In genomic region chr21:27827972-27828371, GRCh38 we compare ENCODE assay signal across 17 cellular contexts.
DNase-seq lines count a peak whose midpoint lies in the region; ATAC-seq and TF ChIP-seq lines count a peak whose summit lies in the region.
"Had no signal": no experiment of that assay in that cellular context is flagged by ENCODE, and none has a peak within 500 bp of the region (broad histone marks: within the 10 kb centered on the region; RNA-seq: fewer than 3 reads in every experiment).

No MANE protein-coding gene starts in this region.

- DNase-seq in IMR-90: no peak
- DNase-seq in RWPE1 (ENCODE audit: low spot score): peak; percentile 12
- DNase-seq in epithelial cell of esophagus (ENCODE audit: low read depth): peak; percentile 97
- peak; percentile 66 to 87 for DNase-seq in foreskin keratinocyte
- DNase-seq in GM20000 (ENCODE audit: low spot score): no peak
- no peak for DNase-seq in coronary artery (ENCODE audit: low spot score)
- no peak for DNase-seq in activated T-cell treated with anti-CD3 and anti-CD28 coated beads, Interleukin-2, amount 50 U/mL, for 4 hours
- DNase-seq in tibial artery: no peak
- DNase-seq: C1 segment of cervical spinal cord; Caco-2; CD4-positive, CD25-positive, alpha-beta regulatory T cell; CD8-positive, alpha-beta T cell; DMS153; DND-41; GM23248; H7; HCEC 1CT had no signal

- H2BK20ac ChIP-seq in IMR-90 (ENCODE audit: low read depth, low read length): peak overlapping the region; percentile 42; the same call in 1 of the 2 replicates

- BruUV-seq in IMR-90 (replicated peaks; lab: Mats Ljungman, UMichigan): no TSS peak

- no peak for TF ChIP-seq RAD21 in IMR-90 (IDR thresholded peaks at IDR 0.05; ENCODE audit: low read length)

- dilution Hi-C loops in IMR-90 (cut with HindIII; ENCODE audit: low sequenced_read_pairs, unreplicated experiment): no loop called here

- no peak overlapping the region for H3K4ac ChIP-seq in IMR-90 (ENCODE audit: low read depth, low read length)

- no peak overlapping the region for H2AK9ac ChIP-seq in IMR-90 (replicated peaks; ENCODE audit: low read depth, low read length, poor library complexity)

- peak overlapping the region; percentile 42; the same call in 1 of the 2 replicates for H3K18ac ChIP-seq in IMR-90 (ENCODE audit: low read depth, low read length)

- POLR2A ChIA-PET in IMR-90 (lab: Charles Lee; ENCODE audit: unreplicated experiment): no interaction called here
- POLR2A ChIA-PET in RWPE1 (lab: Yijun Ruan, JAX; ENCODE audit: low non-redundant PET): no interaction called here

- no peaks in the 10 kb centered on the region for H3K79me1 ChIP-seq in IMR-90 (ENCODE audit: low read depth in 1 of 2, low read length in 2 of 2)

- H3K36me3 ChIP-seq in IMR-90 (ENCODE audit: control insufficient read depth, insufficient read depth, low read length): no peaks in the 10 kb centered on the region
- H3K36me3 ChIP-seq in tibial artery: no peaks in the 10 kb centered on the region

- H3K9me3 ChIP-seq in IMR-90 (ENCODE audit: control insufficient read depth, insufficient read depth, low read length): no peaks in the 10 kb centered on the region
- no peaks in the 10 kb centered on the region for H3K9me3 ChIP-seq in tibial artery
- H3K9me3 ChIP-seq: Caco-2 had no signal

- TF ChIP-seq POLR2A in IMR-90 (IDR thresholded peaks at IDR 0.05; ENCODE audit: low read depth, low read length): no peak

- H3K9ac ChIP-seq in IMR-90 (ENCODE audit: low read depth, low read length): no peak overlapping the region
- H3K9ac ChIP-seq: GM23248 had no signal

- H4K91ac ChIP-seq in IMR-90 (ENCODE audit: insufficient read depth, low read depth, low read length): no peak overlapping the region

- intact Hi-C loops in IMR-90 (cut with micrococcal nuclease): no loop called here
- intact Hi-C loops in tibial artery (cut with DNase I; ENCODE audit: low total_unique reads): no loop called here

- no peaks in the 10 kb centered on the region for H3K36me3 Mint-ChIP-seq in activated T-cell treated with anti-CD3 and anti-CD28 coated beads, Interleukin-2, amount 50 U/mL, for 4 hours (ENCODE audit: insufficient read depth)
- H3K36me3 Mint-ChIP-seq: CD4-positive, CD25-positive, alpha-beta regulatory T cell; CD8-positive, alpha-beta T cell had no signal

- H3K4me2 ChIP-seq in IMR-90 (ENCODE audit: low read depth, low read length): no peak overlapping the region

- H2AFZ ChIP-seq in IMR-90 (replicated peaks; ENCODE audit: low read length, poor library complexity): no peak overlapping the region
- H2AFZ ChIP-seq: GM23248 had no signal

- no peak overlapping the region for H3K14ac ChIP-seq in IMR-90 (replicated peaks; ENCODE audit: low read depth, low read length)

- H3K4me3 Mint-ChIP-seq in activated T-cell treated with anti-CD3 and anti-CD28 coated beads, Interleukin-2, amount 50 U/mL, for 4 hours: no peak overlapping the region
- H3K4me3 Mint-ChIP-seq: CD4-positive, CD25-positive, alpha-beta regulatory T cell; CD8-positive, alpha-beta T cell had no signal

- no peak overlapping the region for H3K4me3 ChIP-seq in IMR-90 (ENCODE audit: insufficient read depth, low read depth, low read length)
- H3K4me3 ChIP-seq in epithelial cell of esophagus (ENCODE audit: low read length): no peak overlapping the region
- H3K4me3 ChIP-seq in coronary artery: no peak overlapping the region
- no peak overlapping the region for H3K4me3 ChIP-seq in tibial artery
- H3K4me3 ChIP-seq: GM23248 had no signal

- H3K23ac ChIP-seq in IMR-90 (ENCODE audit: low read depth, low read length): no peak overlapping the region

- ATAC-seq in IMR-90 (ENCODE audit: low read depth): no peak
- peak; percentile 44 for ATAC-seq in foreskin keratinocyte
- no peak for ATAC-seq in activated T-cell treated with anti-CD3 and anti-CD28 coated beads, Interleukin-2, amount 50 U/mL, for 4 hours
- ATAC-seq: CD8-positive, alpha-beta T cell had no signal

- H4K8ac ChIP-seq in IMR-90 (ENCODE audit: low read depth in 2 of 2, low read length in 2 of 2): no peak overlapping the region

- no CpG with 5 or more reads among the region's 3 CpGs for WGBS in IMR-90 (ENCODE audit: extremely low coverage in 2 of 2, insufficient read length in 1 of 2), 2 experiments

- H3K27ac ChIP-seq in IMR-90 (ENCODE audit: insufficient read depth, low read length) (no peak overlapping the region), RWPE1 (no peak overlapping the region), foreskin keratinocyte (no peak overlapping the region), coronary artery (no peak overlapping the region), tibial artery (no peak overlapping the region)
- H3K27ac ChIP-seq: GM23248 had no signal

- in situ Hi-C loops in IMR-90 (cut with MboI; ENCODE audit: low sequenced_read_pairs): no loop called here

- no peak overlapping the region for H2BK15ac ChIP-seq in IMR-90 (ENCODE audit: low read depth, low read length)

- no peaks in the 10 kb centered on the region for H3K9me1 ChIP-seq in IMR-90 (ENCODE audit: insufficient read depth, low read length)

- H2AK5ac ChIP-seq in IMR-90 (ENCODE audit: low read depth, low read length): no peak overlapping the region

- TF ChIP-seq CTCF in IMR-90 (conservative IDR thresholded peaks at IDR 0.05; ENCODE audit: low read depth, low read length): no peak
- no peak for TF ChIP-seq CTCF in RWPE1 (conservative IDR thresholded peaks at IDR 0.05; ENCODE audit: low read depth)
- TF ChIP-seq CTCF in epithelial cell of esophagus (IDR thresholded peaks at IDR 0.05; ENCODE audit: insufficient read depth, low read depth, low read length, missing control alignments): no peak
- TF ChIP-seq CTCF in foreskin keratinocyte (conservative IDR thresholded peaks at IDR 0.05): no peak
- TF ChIP-seq CTCF in GM20000 (IDR thresholded peaks at IDR 0.05; ENCODE audit: extremely low read depth, missing control alignments): no peak
- TF ChIP-seq CTCF in coronary artery (IDR thresholded peaks at IDR 0.05): no peak
- TF ChIP-seq CTCF in tibial artery (IDR thresholded peaks at IDR 0.05): no peak

- no peaks in the 10 kb centered on the region for H3K27me3 ChIP-seq in IMR-90 (ENCODE audit: control insufficient read depth, insufficient read depth, low read length)
- H3K27me3 ChIP-seq in foreskin keratinocyte: no peaks in the 10 kb centered on the region
- H3K27me3 ChIP-seq in tibial artery: no peaks in the 10 kb centered on the region

- CTCF ChIA-PET in IMR-90 (lab: Yijun Ruan, JAX) (no interaction called here), RWPE1 (lab: Yijun Ruan, JAX) (no interaction called here)

- H2BK120ac ChIP-seq in IMR-90 (ENCODE audit: low read depth, low read length): no peak overlapping the region

- H3K27me3 Mint-ChIP-seq in activated T-cell treated with anti-CD3 and anti-CD28 coated beads, Interleukin-2, amount 50 U/mL, for 4 hours (ENCODE audit: low read depth): no peaks in the 10 kb centered on the region
- H3K27me3 Mint-ChIP-seq: CD4-positive, CD25-positive, alpha-beta regulatory T cell had no signal

- H2BK5ac ChIP-seq in IMR-90 (ENCODE audit: low read depth, low read length, poor library complexity, severe bottlenecking): no peak overlapping the region

- H3K4me1 ChIP-seq in IMR-90 (ENCODE audit: control insufficient read depth, insufficient read depth, low read length) (peaks cover 7% of the 10 kb centered on the region), foreskin keratinocyte (no peaks in the 10 kb centered on the region), tibial artery (peaks cover 0 to 11% (median 0%) of the 10 kb centered on the region in 4 donors)

- peak overlapping the region; percentile 57; the same call in 1 of the 2 replicates for H4K5ac ChIP-seq in IMR-90 (ENCODE audit: low read depth, low read length)

- H3K56ac ChIP-seq in IMR-90 (ENCODE audit: extremely low read depth, insufficient read depth, low read length): no peak overlapping the region

- H4K20me1 ChIP-seq in IMR-90 (ENCODE audit: insufficient read depth, low read length): no peaks in the 10 kb centered on the region

- no peaks in the 10 kb centered on the region for H3K4me1 Mint-ChIP-seq in activated T-cell treated with anti-CD3 and anti-CD28 coated beads, Interleukin-2, amount 50 U/mL, for 4 hours (ENCODE audit: low read depth)
- H3K4me1 Mint-ChIP-seq: CD4-positive, CD25-positive, alpha-beta regulatory T cell had no signal

- H3K9me3 Mint-ChIP-seq in activated T-cell treated with anti-CD3 and anti-CD28 coated beads, Interleukin-2, amount 50 U/mL, for 4 hours: peaks cover 12% of the 10 kb centered on the region

TF ChIP-seq in IMR-90, 13 proteins besides CTCF, POLR2A, EP300 and RAD21:
- TF ChIP-seq MXI1 (IDR thresholded peaks at IDR 0.05; ENCODE audit: borderline replicate concordance, low read depth, low read length): no peak
- TF ChIP-seq SMC3 (IDR thresholded peaks at IDR 0.05; ENCODE audit: low read depth, low read length): no peak
- no peak for TF ChIP-seq ELK1 (IDR thresholded peaks at IDR 0.05; ENCODE audit: borderline replicate concordance, low read depth, low read length)
- TF ChIP-seq CHD1 (IDR thresholded peaks at IDR 0.05; ENCODE audit: low read depth, low read length): no peak
- TF ChIP-seq MAFK (IDR thresholded peaks at IDR 0.05; ENCODE audit: low read depth, low read length): no peak
- TF ChIP-seq CEBPB (IDR thresholded peaks at IDR 0.05; ENCODE audit: low read depth, low read length): no peak

Comparison
In these comparisons a context has a peak if more than half of its experiments do, and no peak if none do; other contexts are left out.
1. DNase-seq: peak in RWPE1 (single experiment), epithelial cell of esophagus (single experiment) and foreskin keratinocyte (2 of 2); none in IMR-90 (single experiment), GM20000 (single experiment), coronary artery (single experiment), activated T-cell treated with anti-CD3 and anti-CD28 coated beads, Interleukin-2, amount 50 U/mL, for 4 hours (single experiment) and tibial artery (0 of 2).